ENCODE assay signal across 24 cellular contexts in the genomic region with DNA sequence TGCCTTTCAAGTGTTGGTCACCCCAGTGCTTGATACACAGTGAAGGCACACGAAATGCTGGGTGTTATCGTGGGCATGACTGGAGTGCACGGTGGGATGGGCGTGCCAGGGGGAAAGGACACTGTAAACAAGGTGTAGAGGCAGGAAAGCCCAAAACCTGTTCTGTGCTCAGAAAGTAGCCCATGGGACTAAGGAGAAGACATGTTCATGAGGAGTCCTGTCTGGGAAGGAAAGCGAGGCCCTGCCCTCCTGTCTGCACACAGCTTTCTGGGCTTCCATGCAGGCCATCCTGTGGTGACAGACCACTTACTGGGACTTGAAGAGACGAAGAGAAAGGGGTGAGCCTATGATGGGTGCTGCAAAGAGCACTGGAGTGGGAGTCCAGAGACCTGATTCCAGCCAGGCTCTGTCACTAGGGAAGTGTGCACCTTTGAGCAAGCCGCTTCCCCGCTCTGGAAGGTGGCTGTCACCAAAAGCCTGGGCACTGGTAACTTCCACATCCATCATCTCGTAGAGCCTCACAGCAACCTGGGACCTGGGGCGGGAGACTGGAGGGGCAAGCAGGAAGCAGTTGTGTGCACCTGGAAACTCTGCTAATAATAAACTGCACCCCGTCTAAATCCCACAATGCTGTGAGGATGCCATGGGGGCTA. TPM values are rescaled to one million over a fixed set of nuclear protein-coding genes. Genes with fewer than 3 reads are reported as not detected.
"Had no signal": no experiment of that assay in that cellular context is flagged by ENCODE, and none has a peak within 500 bp of the region (broad histone marks: within the 10 kb centered on the region; RNA-seq: fewer than 3 reads in every experiment).

No MANE protein-coding gene starts in this region.

- ATAC-seq: activated naive CD4-positive, alpha-beta T cell treated with anti-CD3 and anti-CD28 coated beads, Interleukin-2, amount 50 U/mL, for 72 hours; activated T-cell treated with anti-CD3 and anti-CD28 coated beads, Interleukin-2, amount 50 U/mL, for 72 hours; gastroesophageal sphincter; heart right ventricle; left ventricle myocardium superior; naive thymus-derived CD4-positive, alpha-beta T cell had no signal

- H3K36me3 Mint-ChIP-seq: activated naive CD4-positive, alpha-beta T cell treated with anti-CD3 and anti-CD28 coated beads, Interleukin-2, amount 50 U/mL, for 72 hours had no signal

- H3K9me3 ChIP-seq: adrenal gland, esophagus muscularis mucosa, gastroesophageal sphincter, heart right ventricle, tibial artery, uterus had no signal

- H3K4me1 Mint-ChIP-seq: activated CD4-positive, alpha-beta T cell treated with anti-CD3 and anti-CD28 coated beads, Interleukin-2, amount 10 ng/mL, durations not matched to agents 7 days and 5 days; memory B cell had no signal

- H3K4me3 ChIP-seq: adrenal gland, heart right ventricle, tibial artery, uterus had no signal

- FAIRE-seq: endothelial cell of umbilical vein had no signal

- H3K27ac Mint-ChIP-seq: activated CD4-positive, alpha-beta T cell treated with anti-CD3 and anti-CD28 coated beads, Interleukin-2, amount 10 ng/mL, durations not matched to agents 7 days and 5 days; activated naive CD4-positive, alpha-beta T cell treated with anti-CD3 and anti-CD28 coated beads, Interleukin-2, amount 50 U/mL, for 72 hours; activated T-cell treated with anti-CD3 and anti-CD28 coated beads, Interleukin-2, amount 50 U/mL, for 72 hours; dendritic cell treated with granulocyte-macrophage colony-stimulating factor and Interleukin-4, amounts not matched to agents 40 ng/mL and 50 ng/mL, for 4 days; memory B cell; naive thymus-derived CD4-positive, alpha-beta T cell had no signal

- H3K36me3 ChIP-seq: adrenal gland, esophagus muscularis mucosa, gastroesophageal sphincter, heart right ventricle, tibial artery, uterus had no signal

- H3K27ac ChIP-seq: adrenal gland, esophagus muscularis mucosa, gastroesophageal sphincter, heart right ventricle, tibial artery, uterus had no signal

- H3K4me3 Mint-ChIP-seq: activated CD4-positive, alpha-beta T cell treated with anti-CD3 and anti-CD28 coated beads, Interleukin-2, amount 10 ng/mL, durations not matched to agents 7 days and 5 days; activated T-cell treated with anti-CD3 and anti-CD28 coated beads, Interleukin-2, amount 50 U/mL, for 72 hours; dendritic cell treated with granulocyte-macrophage colony-stimulating factor and Interleukin-4, amounts not matched to agents 40 ng/mL and 50 ng/mL, for 4 days; memory B cell; naive thymus-derived CD4-positive, alpha-beta T cell had no signal

- H3K9me3 Mint-ChIP-seq: activated CD4-positive, alpha-beta T cell treated with anti-CD3 and anti-CD28 coated beads, Interleukin-2, amount 10 ng/mL, durations not matched to agents 7 days and 5 days; activated naive CD4-positive, alpha-beta T cell treated with anti-CD3 and anti-CD28 coated beads, Interleukin-2, amount 50 U/mL, for 72 hours; activated T-cell treated with anti-CD3 and anti-CD28 coated beads, Interleukin-2, amount 50 U/mL, for 72 hours; dendritic cell treated with granulocyte-macrophage colony-stimulating factor and Interleukin-4, amounts not matched to agents 40 ng/mL and 50 ng/mL, for 4 days; memory B cell had no signal

- DNase-seq: activated CD4-positive, alpha-beta T cell treated with anti-CD3 and anti-CD28 coated beads, Interleukin-2, amount 10 ng/mL, durations not matched to agents 7 days and 5 days; activated CD8-positive, alpha-beta memory T cell treated with anti-CD3 and anti-CD28 coated beads, Interleukin-2, amount 50 U/mL, for 48 hours; activated gamma-delta T cell; activated T-cell treated with anti-CD3 and anti-CD28 coated beads, Interleukin-2, amount 50 U/mL, for 72 hours; adrenal gland; effector CD8-positive, alpha-beta T cell; heart right ventricle; naive thymus-derived CD4-positive, alpha-beta T cell; retina; stimulated activated CD4-positive, alpha-beta T cell treated with anti-CD3 and anti-CD28 coated beads, Interleukin-12 subunit alpha, Interleukin-12 subunit beta, amount 100 ng/mL, for 4 hours; stimulated activated CD4-positive, alpha-beta T cell treated with anti-CD3 and anti-CD28 coated beads, Interleukin-1b, Interleukin-23, amount 100 ng/mL, for 48 hours; stimulated activated CD8-positive, alpha-beta memory T cell treated with anti-CD3 and anti-CD28 coated beads, Interleukin-4, amount 100 ng/mL, for 48 hours; stimulated activated naive CD4-positive, alpha-beta T cell treated with Interleukin-2 at 50 U/mL for 16 hours; T1000; tibial artery; uterus had no signal

RNA-seq across cellular contexts. Expression of a gene that starts 0.8 kb away (rescaled TPM):
- total RNA-seq: activated CD4-positive, alpha-beta T cell treated with anti-CD3 and anti-CD28 coated beads, Interleukin-2, amount 10 ng/mL, durations not matched to agents 7 days and 5 days; activated naive CD4-positive, alpha-beta T cell treated with anti-CD3 and anti-CD28 coated beads, Interleukin-2, amount 50 U/mL, for 72 hours; chondrocyte; endothelial cell of umbilical vein; esophagus muscularis mucosa; left ventricle myocardium superior had no signal
- polyA plus RNA-seq: naive thymus-derived CD4-positive, alpha-beta T cell had no signal
